In the genomic region with DNA sequence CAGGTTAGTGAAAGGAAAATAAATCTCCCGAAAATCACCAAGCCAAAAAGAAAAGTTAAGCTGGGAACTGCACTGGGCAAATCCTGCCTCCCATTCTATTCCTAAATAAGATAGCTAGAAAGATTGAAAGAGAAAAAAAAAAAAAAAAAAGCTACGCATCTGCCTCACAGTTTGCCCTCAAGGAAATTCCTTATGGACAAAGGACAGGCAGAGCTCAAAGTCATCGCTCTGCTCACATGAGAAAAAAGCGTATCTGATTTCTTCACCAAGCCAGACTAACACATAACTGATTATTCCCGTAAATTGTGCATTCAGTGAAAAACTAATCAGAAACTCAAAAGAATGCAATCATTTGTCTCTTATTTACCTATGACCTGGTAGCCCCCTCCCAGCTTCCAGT, we compare ENCODE assay signal across 1 cellular context.
TF ChIP-seq lines count a peak whose summit lies in the region.

No MANE protein-coding gene starts in this region.

TF ChIP-seq in SK-N-SH treated with all-trans-retinoic acid at 6 μM for 48 hours, 23 proteins besides CTCF, POLR2A, EP300 and RAD21 (continued from another document):
- TF ChIP-seq, protein P1, sequence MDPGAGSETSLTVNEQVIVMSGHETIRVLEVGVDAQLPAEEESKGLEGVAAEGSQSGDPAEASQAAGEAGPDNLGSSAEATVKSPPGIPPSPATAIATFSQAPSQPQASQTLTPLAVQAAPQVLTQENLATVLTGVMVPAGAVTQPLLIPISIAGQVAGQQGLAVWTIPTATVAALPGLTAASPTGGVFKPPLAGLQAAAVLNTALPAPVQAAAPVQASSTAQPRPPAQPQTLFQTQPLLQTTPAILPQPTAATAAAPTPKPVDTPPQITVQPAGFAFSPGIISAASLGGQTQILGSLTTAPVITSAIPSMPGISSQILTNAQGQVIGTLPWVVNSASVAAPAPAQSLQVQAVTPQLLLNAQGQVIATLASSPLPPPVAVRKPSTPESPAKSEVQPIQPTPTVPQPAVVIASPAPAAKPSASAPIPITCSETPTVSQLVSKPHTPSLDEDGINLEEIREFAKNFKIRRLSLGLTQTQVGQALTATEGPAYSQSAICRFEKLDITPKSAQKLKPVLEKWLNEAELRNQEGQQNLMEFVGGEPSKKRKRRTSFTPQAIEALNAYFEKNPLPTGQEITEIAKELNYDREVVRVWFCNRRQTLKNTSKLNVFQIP (CRISPR knock-in tag; IDR thresholded peaks at IDR 0.05; ENCODE audit: borderline replicate concordance, low read depth) = no peak
- TF ChIP-seq, protein P2, sequence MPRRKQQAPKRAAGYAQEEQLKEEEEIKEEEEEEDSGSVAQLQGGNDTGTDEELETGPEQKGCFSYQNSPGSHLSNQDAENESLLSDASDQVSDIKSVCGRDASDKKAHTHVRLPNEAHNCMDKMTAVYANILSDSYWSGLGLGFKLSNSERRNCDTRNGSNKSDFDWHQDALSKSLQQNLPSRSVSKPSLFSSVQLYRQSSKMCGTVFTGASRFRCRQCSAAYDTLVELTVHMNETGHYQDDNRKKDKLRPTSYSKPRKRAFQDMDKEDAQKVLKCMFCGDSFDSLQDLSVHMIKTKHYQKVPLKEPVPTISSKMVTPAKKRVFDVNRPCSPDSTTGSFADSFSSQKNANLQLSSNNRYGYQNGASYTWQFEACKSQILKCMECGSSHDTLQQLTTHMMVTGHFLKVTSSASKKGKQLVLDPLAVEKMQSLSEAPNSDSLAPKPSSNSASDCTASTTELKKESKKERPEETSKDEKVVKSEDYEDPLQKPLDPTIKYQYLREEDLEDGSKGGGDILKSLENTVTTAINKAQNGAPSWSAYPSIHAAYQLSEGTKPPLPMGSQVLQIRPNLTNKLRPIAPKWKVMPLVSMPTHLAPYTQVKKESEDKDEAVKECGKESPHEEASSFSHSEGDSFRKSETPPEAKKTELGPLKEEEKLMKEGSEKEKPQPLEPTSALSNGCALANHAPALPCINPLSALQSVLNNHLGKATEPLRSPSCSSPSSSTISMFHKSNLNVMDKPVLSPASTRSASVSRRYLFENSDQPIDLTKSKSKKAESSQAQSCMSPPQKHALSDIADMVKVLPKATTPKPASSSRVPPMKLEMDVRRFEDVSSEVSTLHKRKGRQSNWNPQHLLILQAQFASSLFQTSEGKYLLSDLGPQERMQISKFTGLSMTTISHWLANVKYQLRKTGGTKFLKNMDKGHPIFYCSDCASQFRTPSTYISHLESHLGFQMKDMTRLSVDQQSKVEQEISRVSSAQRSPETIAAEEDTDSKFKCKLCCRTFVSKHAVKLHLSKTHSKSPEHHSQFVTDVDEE (CRISPR knock-in tag; IDR thresholded peaks at IDR 0.05) = no peak
- TF ChIP-seq ZNF8 (CRISPR knock-in tag; IDR thresholded peaks at IDR 0.05) = no peak
TF ChIP-seq in SK-N-SH treated with all-trans-retinoic acid at 6 μM for 48 hours: peak in this region for 0.
